1 cellular context compared by ENCODE assay signal in genomic region chr19:19627716-19628498, GRCh38.
TF ChIP-seq lines count a peak whose summit lies in the region.

Gene LPAR2, minus strand, starts transcription at chr19:19628220. Its CDS starts 945 bp downstream, at chr19:19627275.

TF ChIP-seq in neural cell, 6 proteins besides CTCF, POLR2A, EP300 and RAD21 (continued from another document):
- TF ChIP-seq REST (IDR thresholded peaks at IDR 0.05; ENCODE audit: borderline replicate concordance) = no peak
- TF ChIP-seq TAF1 (IDR thresholded peaks at IDR 0.05; ENCODE audit: low read depth) = no peak
- TF ChIP-seq MXI1 (conservative IDR thresholded peaks at IDR 0.05; ENCODE audit: poor library complexity, severe bottlenecking) = peak; percentile 51
- TF ChIP-seq POLR2AphosphoS5 (IDR thresholded peaks at IDR 0.05) = peak; percentile 33
